In genomic region chr20:53660947-53661381, GRCh38 we compare ENCODE assay signal across 8 cellular contexts.
A peak's percentile ranks its signal among the peaks of the same experiment; 100 is the strongest.
DNase-seq lines count a peak whose midpoint lies in the region; ATAC-seq and TF ChIP-seq lines count a peak whose summit lies in the region.

No MANE protein-coding gene starts in this region.

- H3K36me3 ChIP-seq in mammary epithelial cell (ENCODE audit: insufficient read depth, low read length), result no peaks in the 10 kb centered on the region
- no peaks in the 10 kb centered on the region for H3K36me3 ChIP-seq in naive thymus-derived CD4-positive, alpha-beta T cell (ENCODE audit: control insufficient read depth in 2 of 3, insufficient read depth in 3 of 3, low read length in 3 of 3)
- no peaks in the 10 kb centered on the region for H3K36me3 ChIP-seq in BE2C

- H3K9me3 ChIP-seq in mammary epithelial cell (replicated peaks; ENCODE audit: insufficient read depth, low read length) (no peaks in the 10 kb centered on the region), BE2C (no peaks in the 10 kb centered on the region)
- no peaks in the 10 kb centered on the region for H3K9me3 ChIP-seq in naive thymus-derived CD4-positive, alpha-beta T cell (ENCODE audit: control insufficient read depth in 2 of 3, low read length in 3 of 3)

- no peaks in the 10 kb centered on the region for H3K9me3 Mint-ChIP-seq in CD14-positive monocyte
- H3K9me3 Mint-ChIP-seq in naive thymus-derived CD4-positive, alpha-beta T cell, result peaks cover 0 to 2% (median 0%) of the 10 kb centered on the region in 11 donors

- H3K79me2 ChIP-seq in mammary epithelial cell (ENCODE audit: insufficient read depth, low read length), result no peaks in the 10 kb centered on the region

- no peak overlapping the region for H3K4me3 Mint-ChIP-seq in CD14-positive monocyte
- H3K4me3 Mint-ChIP-seq in naive thymus-derived CD4-positive, alpha-beta T cell, result peak overlapping the region; percentile 69 to 92 (median 86)

- intact Hi-C loops in CD14-positive monocyte (cut with micrococcal nuclease) (no loop called here), mammary epithelial cell (cut with micrococcal nuclease) (no loop called here), posterior cingulate gyrus (cut with DNase I) (no loop called here)
- intact Hi-C loops in naive thymus-derived CD4-positive, alpha-beta T cell (cut with micrococcal nuclease), result loop anchor here (1.0 to 5.0 kb wide), 12 partner anchors 9 to 256 kb away; no protein-coding TSS in a partner anchor

- no peak overlapping the region for H3K4me3 ChIP-seq in mammary epithelial cell (replicated peaks in 1 of 3; ENCODE audit: insufficient read depth in 1 of 3, low read depth in 2 of 3, low read length in 3 of 3)
- peak overlapping the region; percentile 71 for H3K4me3 ChIP-seq in naive thymus-derived CD4-positive, alpha-beta T cell (ENCODE audit: low read length)
- H3K4me3 ChIP-seq in BE2C (ENCODE audit: low read depth, low read length), result no peak overlapping the region

- no peaks in the 10 kb centered on the region for H3K36me3 Mint-ChIP-seq in CD14-positive monocyte
- H3K36me3 Mint-ChIP-seq in naive thymus-derived CD4-positive, alpha-beta T cell, result peaks cover 0 to 3% (median 0%) of the 10 kb centered on the region in 5 donors

- peak overlapping the region; percentile 78 for H2AFZ ChIP-seq in mammary epithelial cell (ENCODE audit: low read depth, low read length)

- H3K27ac ChIP-seq in mammary epithelial cell (ENCODE audit: insufficient read depth, low read depth, low read length), result no peak overlapping the region
- peak overlapping the region; percentile 74 for H3K27ac ChIP-seq in naive thymus-derived CD4-positive, alpha-beta T cell (ENCODE audit: low read depth, low read length)

- H3K27me3 ChIP-seq in mammary epithelial cell (ENCODE audit: insufficient read depth, low read length) (no peaks in the 10 kb centered on the region), BE2C (no peaks in the 10 kb centered on the region)
- H3K27me3 ChIP-seq in naive thymus-derived CD4-positive, alpha-beta T cell (ENCODE audit: control insufficient read depth in 2 of 2, insufficient read depth in 2 of 2, low read length in 2 of 2), result no peaks in the 10 kb centered on the region

- no peak for TF ChIP-seq CTCF in CD14-positive monocyte (IDR thresholded peaks at IDR 0.05)
- no peak for TF ChIP-seq CTCF in mammary epithelial cell (conservative IDR thresholded peaks at IDR 0.05 in 1 of 2, IDR thresholded peaks at IDR 0.05 in 1 of 2; ENCODE audit: extremely low read depth in 1 of 2, insufficient read depth in 1 of 2, low read depth in 1 of 2, low read length in 2 of 2)
- TF ChIP-seq CTCF in BE2C (IDR thresholded peaks at IDR 0.05; ENCODE audit: low read depth, low read length), result no peak

- DNase-seq in CD14-positive monocyte (ENCODE audit: low spot score), result no peak
- DNase-seq in mammary epithelial cell, result no peak
- DNase-seq in naive thymus-derived CD4-positive, alpha-beta T cell, result peak in 7 of 9 donors; percentile 19 to 46 (median 27)
- DNase-seq in NCI-H1930 (lab: John Stamatoyannopoulos, UW), result no peak
- DNase-seq in BE2C, result no peak
- no peak for DNase-seq in posterior cingulate gyrus

- H3K27ac Mint-ChIP-seq in CD14-positive monocyte, result peak overlapping the region in 6 of 7 donors; percentile 81 to 93 (median 90)
- H3K27ac Mint-ChIP-seq in naive thymus-derived CD4-positive, alpha-beta T cell, result peak overlapping the region; percentile 79 to 96 (median 92)

- in situ Hi-C loops in mammary epithelial cell (cut with MboI; ENCODE audit: low sequenced_read_pairs in 2 of 2), result no loop called here

- BruUV-seq in mammary epithelial cell (replicated peaks; lab: Mats Ljungman, UMichigan), result no TSS peak

- H4K20me1 ChIP-seq in mammary epithelial cell (ENCODE audit: insufficient read depth, low read length), result no peaks in the 10 kb centered on the region

- no peaks in the 10 kb centered on the region for H3K27me3 Mint-ChIP-seq in CD14-positive monocyte (ENCODE audit: low read depth in 3 of 3)
- no peaks in the 10 kb centered on the region for H3K27me3 Mint-ChIP-seq in naive thymus-derived CD4-positive, alpha-beta T cell

- no peak overlapping the region for H3K9ac ChIP-seq in mammary epithelial cell (ENCODE audit: insufficient read depth, low read length)

- CTCF ChIA-PET in mammary epithelial cell (lab: Charles Lee; ENCODE audit: low non-redundant PET), result no interaction called here
- CTCF ChIA-PET in naive thymus-derived CD4-positive, alpha-beta T cell (lab: Charles Lee), result interaction anchor here (0.6 to 1.8 kb wide), 13 partner anchors 21 to 255 kb away, joined by 3 to 6 read pairs (median 4); no protein-coding TSS in a partner anchor

- WGBS in mammary epithelial cell (ENCODE audit: low coverage, missing lambda C conversion rate), result 94% methylated on average over 6 of the region's 6 CpGs

- H3K4me1 ChIP-seq in mammary epithelial cell (ENCODE audit: insufficient read depth, low read length), result peaks cover 10% of the 10 kb centered on the region
- H3K4me1 ChIP-seq in naive thymus-derived CD4-positive, alpha-beta T cell (ENCODE audit: control insufficient read depth in 2 of 2, insufficient read depth in 2 of 2, low read length in 2 of 2), result peaks cover 12 to 30% of the 10 kb centered on the region in 2 donors
- H3K4me1 ChIP-seq in BE2C, result peaks cover 6% of the 10 kb centered on the region

- ATAC-seq in HG03108 (IDR thresholded peaks at IDR 0.05; ENCODE audit: unreplicated experiment), result peak; percentile 58
- ATAC-seq in naive thymus-derived CD4-positive, alpha-beta T cell, result peak; percentile 36
- ATAC-seq in HG03439 (IDR thresholded peaks at IDR 0.05; ENCODE audit: unreplicated experiment), result no peak

- POLR2A ChIA-PET in naive thymus-derived CD4-positive, alpha-beta T cell (lab: Charles Lee), result interaction anchor here (0.6 to 11.1 kb wide), 20 partner anchors 8 to 219 kb away, joined by 3 to 125 read pairs (median 6); no protein-coding TSS in a partner anchor

- dilution Hi-C loops in mammary epithelial cell (cut with HindIII; ENCODE audit: low sequenced_read_pairs), result no loop called here

- no peak overlapping the region for H3K4me2 ChIP-seq in mammary epithelial cell (ENCODE audit: insufficient read depth, low read depth, low read length)

- H3K4me1 Mint-ChIP-seq in CD14-positive monocyte, result peaks cover 66% of the 10 kb centered on the region
- peaks cover 38 to 72% (median 64%) of the 10 kb centered on the region in 7 donors for H3K4me1 Mint-ChIP-seq in naive thymus-derived CD4-positive, alpha-beta T cell

Comparison
In these comparisons a context has a peak if more than half of its experiments do, and no peak if none do; other contexts are left out.
1. DNase-seq: peak in naive thymus-derived CD4-positive, alpha-beta T cell (7 of 9); none in CD14-positive monocyte (single experiment), mammary epithelial cell (single experiment), NCI-H1930 (0 of 2), BE2C (single experiment) and posterior cingulate gyrus (0 of 10).
2. H3K4me3 Mint-ChIP-seq: peak in naive thymus-derived CD4-positive, alpha-beta T cell (10 of 10); none in CD14-positive monocyte (0 of 2).
3. intact Hi-C loops: an anchor here in naive thymus-derived CD4-positive, alpha-beta T cell (1.0 to 5.0 kb wide); none called in CD14-positive monocyte, mammary epithelial cell and posterior cingulate gyrus.